ENCODE assay signal across 4 cellular contexts in the genomic region with DNA sequence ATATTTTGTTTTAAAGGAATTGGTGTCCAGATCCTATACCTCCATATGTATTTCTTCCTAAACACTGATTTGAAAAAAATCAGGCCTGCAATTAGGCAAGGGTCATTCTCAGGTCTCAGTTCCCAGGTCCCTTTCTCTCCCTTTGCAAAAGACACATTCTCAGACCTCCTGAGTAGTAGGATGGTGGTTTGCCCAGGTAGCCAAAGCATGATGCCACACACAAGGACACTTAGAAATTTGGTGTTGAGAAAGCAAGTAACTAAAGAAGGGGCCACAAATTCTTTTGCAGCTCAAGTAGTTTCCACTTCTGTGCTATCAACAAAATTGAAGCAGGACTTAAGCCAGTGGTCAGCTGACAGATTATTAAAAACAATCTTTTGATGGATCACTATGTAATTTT.
"Had no signal": no experiment of that assay in that cellular context is flagged by ENCODE, and none has a peak within 500 bp of the region (broad histone marks: within the 10 kb centered on the region; RNA-seq: fewer than 3 reads in every experiment).

No MANE protein-coding gene starts in this region.

- H3K4me3 ChIP-seq: GM23338 had no signal

- DNase-seq: H9, HCEC 1CT, IMR-90 had no signal

- ATAC-seq: GM23338 had no signal
